In genomic region chr3:103089758-103090157, GRCh38 we compare ENCODE assay signal across 3 cellular contexts.
A peak's percentile ranks its signal among the peaks of the same experiment; 100 is the strongest.
TF ChIP-seq lines count a peak whose summit lies in the region.

No MANE protein-coding gene starts in this region.

TF ChIP-seq in HepG2, 621 proteins besides CTCF, POLR2A, EP300 and RAD21:
- peak; percentile 23; the same call in 1 of the 2 replicates for TF ChIP-seq NFE2L2 (IDR thresholded peaks at IDR 0.05; ENCODE audit: low read length)
- TF ChIP-seq ZNF567 (CRISPR knock-in tag; IDR thresholded peaks at IDR 0.05; ENCODE audit: borderline replicate concordance) = no peak
- 0 out of 2 replicates have a peak, but pooled peaks have one; percentile 23 for TF ChIP-seq MAFF (IDR thresholded peaks at IDR 0.05; ENCODE audit: low read depth, low read length)
- TF ChIP-seq MAFK (conservative IDR thresholded peaks at IDR 0.05 in 1 of 2, IDR thresholded peaks at IDR 0.05 in 1 of 2; ENCODE audit: low read length in 2 of 2) = peak; percentile 41 to 54; a peak in 2 of 4 replicates

TF ChIP-seq in A549, 52 proteins besides CTCF, POLR2A, EP300 and RAD21:
- TF ChIP-seq CBX2 (IDR thresholded peaks at IDR 0.05; ENCODE audit: borderline replicate concordance, low read depth) (no peak), PBX3 (IDR thresholded peaks at IDR 0.05) (no peak), MAFK (IDR thresholded peaks at IDR 0.05; ENCODE audit: partially characterized antibody) (peak; percentile 58), NFE2L2 (conservative IDR thresholded peaks at IDR 0.05; ENCODE audit: low read length) (0 out of 2 replicates have a peak, but pooled peaks have one; percentile 42), NPAS2 (CRISPR knock-in tag; IDR thresholded peaks at IDR 0.05; ENCODE audit: borderline replicate concordance) (no peak)

TF ChIP-seq in IMR-90, 13 proteins besides CTCF, POLR2A, EP300 and RAD21:
- TF ChIP-seq NFE2L2 (IDR thresholded peaks at IDR 0.05; ENCODE audit: low read depth, low read length) (peak; percentile 45; the same call in 1 of the 2 replicates), BHLHE40 (IDR thresholded peaks at IDR 0.05; ENCODE audit: low read depth, low read length) (no peak), MXI1 (IDR thresholded peaks at IDR 0.05; ENCODE audit: borderline replicate concordance, low read depth, low read length) (no peak), MAFK (IDR thresholded peaks at IDR 0.05; ENCODE audit: low read depth, low read length) (peak; percentile 48), CEBPB (IDR thresholded peaks at IDR 0.05; ENCODE audit: low read depth, low read length) (no peak)
TF ChIP-seq in IMR-90: peak in this region for 2.
